ENCODE assay signal across 12 cellular contexts in genomic region chr20:3175270-3175669, GRCh38. TPM values are rescaled to one million over a fixed set of nuclear protein-coding genes. Genes with fewer than 3 reads are reported as not detected.
DNase-seq lines count a peak whose midpoint lies in the region; ATAC-seq and TF ChIP-seq lines count a peak whose summit lies in the region.
"Had no signal": no experiment of that assay in that cellular context is flagged by ENCODE, and none has a peak within 500 bp of the region (broad histone marks: within the 10 kb centered on the region; RNA-seq: fewer than 3 reads in every experiment).

No MANE protein-coding gene starts in this region.

- in situ Hi-C loops in brain microvascular endothelial cell (cut with HindIII; ENCODE audit: low pct_ligation_motif_present, low sequenced_read_pairs) = no loop called here

- no peaks in the 10 kb centered on the region for H3K79me1 ChIP-seq in neuronal stem cell (ENCODE audit: low read depth, low read length)

- H3K36me3 ChIP-seq in ES-I3 (ENCODE audit: insufficient read depth, low read length) = no peaks in the 10 kb centered on the region
- H3K36me3 ChIP-seq in neuronal stem cell (replicated peaks in 1 of 2; ENCODE audit: control insufficient read depth in 2 of 2, insufficient read depth in 2 of 2, low read length in 2 of 2) = no peaks in the 10 kb centered on the region
- no peaks in the 10 kb centered on the region for H3K36me3 ChIP-seq in brain microvascular endothelial cell (replicated peaks)
- H3K36me3 ChIP-seq: SJCRH30 had no signal

- no peak overlapping the region for H2BK5ac ChIP-seq in neuronal stem cell (ENCODE audit: low read length)

- ATAC-seq in T-helper 17 cell = no peak
- ATAC-seq in HG02884 (IDR thresholded peaks at IDR 0.05; ENCODE audit: unreplicated experiment) = no peak
- ATAC-seq in GM21423 (IDR thresholded peaks at IDR 0.05; ENCODE audit: unreplicated experiment) = no peak
- ATAC-seq: activated CD4-positive, alpha-beta T cell treated with anti-CD3 and anti-CD28 coated beads for 36 hours had no signal

- H3K27me3 ChIP-seq in neuronal stem cell (ENCODE audit: control insufficient read depth in 3 of 3, insufficient read depth in 3 of 3, low read depth in 1 of 3, low read length in 3 of 3) = no peaks in the 10 kb centered on the region
- H3K27me3 ChIP-seq in brain microvascular endothelial cell (replicated peaks) = no peaks in the 10 kb centered on the region
- H3K27me3 ChIP-seq: SJCRH30 had no signal

- peaks cover 22% of the 10 kb centered on the region for H3K27me3 Mint-ChIP-seq in T-helper 17 cell

- no peak overlapping the region for H4K8ac ChIP-seq in neuronal stem cell (ENCODE audit: low read depth, low read length)

- no peak overlapping the region for H3K23ac ChIP-seq in neuronal stem cell (ENCODE audit: low read depth, low read length, poor library complexity)

- H3K36me3 Mint-ChIP-seq in T-helper 17 cell (ENCODE audit: low read depth) = no peaks in the 10 kb centered on the region

- no peak overlapping the region for H3K4ac ChIP-seq in neuronal stem cell (ENCODE audit: low read length)

- H3K4me1 ChIP-seq in ES-I3 (ENCODE audit: insufficient read depth, low read length) = peaks cover 4% of the 10 kb centered on the region; the same call in 1 of the 2 replicates
- H3K4me1 ChIP-seq in neuronal stem cell (ENCODE audit: control insufficient read depth in 2 of 2, insufficient read depth in 1 of 2, low read depth in 1 of 2, low read length in 2 of 2) = peaks cover 11% of the 10 kb centered on the region in 2 donors

- no peaks in the 10 kb centered on the region for H3K9me3 ChIP-seq in ES-I3 (ENCODE audit: control insufficient read depth, insufficient read depth, low read length)
- no peaks in the 10 kb centered on the region for H3K9me3 ChIP-seq in T-helper 17 cell (ENCODE audit: control insufficient read depth, low read length, poor library complexity, severe bottlenecking)
- no peaks in the 10 kb centered on the region for H3K9me3 ChIP-seq in neuronal stem cell (replicated peaks in 1 of 2; ENCODE audit: control insufficient read depth in 2 of 2, insufficient read depth in 1 of 2, low read depth in 1 of 2, low read length in 2 of 2)
- H3K9me3 ChIP-seq: SJCRH30 had no signal

- no peak overlapping the region for H2BK120ac ChIP-seq in neuronal stem cell (ENCODE audit: low read depth, low read length)

- no peak overlapping the region for H2BK12ac ChIP-seq in neuronal stem cell (ENCODE audit: low read length)

- H3K4me2 ChIP-seq in neuronal stem cell (ENCODE audit: insufficient read depth, low read length, poor library complexity, severe bottlenecking) = no peak overlapping the region

- TF ChIP-seq CTCF in fibroblast of pulmonary artery (IDR thresholded peaks at IDR 0.05; ENCODE audit: low read length, missing control alignments) (no peak), brain microvascular endothelial cell (IDR thresholded peaks at IDR 0.05; ENCODE audit: low read depth, low read length, missing control alignments) (no peak)

- no peak overlapping the region for H3K27ac ChIP-seq in neuronal stem cell (replicated peaks; ENCODE audit: low read length)
- H3K27ac ChIP-seq in brain microvascular endothelial cell = no peak overlapping the region
- H3K27ac ChIP-seq: SJCRH30 had no signal

- no peak overlapping the region for H3K27ac Mint-ChIP-seq in T-helper 17 cell
- H3K27ac Mint-ChIP-seq: activated CD4-positive, alpha-beta T cell treated with anti-CD3 and anti-CD28 coated beads for 36 hours had no signal

- peaks cover 20% of the 10 kb centered on the region for H3K4me1 Mint-ChIP-seq in T-helper 17 cell

- H3K4me3 ChIP-seq in fibroblast of pulmonary artery (replicated peaks; ENCODE audit: low read depth, low read length) (peak overlapping the region; percentile 85), neuronal stem cell (ENCODE audit: low read length in 2 of 2) (peak overlapping the region in 1 of 2 donors; percentile 66), brain microvascular endothelial cell (ENCODE audit: low read depth, low read length) (no peak overlapping the region)

- H3K14ac ChIP-seq in neuronal stem cell (ENCODE audit: low read length) = no peak overlapping the region

- DNase-seq in T-helper 17 cell = no peak
- DNase-seq in fibroblast of pulmonary artery (ENCODE audit: low read depth) = no peak
- DNase-seq in neuronal stem cell (ENCODE audit: low spot score) = no peak
- no peak for DNase-seq in amygdala (lab: John Stamatoyannopoulos, UW)
- no peak for DNase-seq in brain microvascular endothelial cell
- DNase-seq: activated CD4-positive, alpha-beta T cell treated with anti-CD3 and anti-CD28 coated beads for 36 hours; activated gamma-delta T cell treated with Interleukin-2 at 50 U/mL for 16 hours; NCI-H1048; SJCRH30 had no signal

- H2BK15ac ChIP-seq in neuronal stem cell (ENCODE audit: low read length) = no peak overlapping the region

- H2AFZ ChIP-seq in neuronal stem cell (ENCODE audit: low read length) = peak overlapping the region; percentile 99

- peak overlapping the region; percentile 31 for H3K4me3 Mint-ChIP-seq in T-helper 17 cell

- no CpG with 5 or more reads among the region's 1 CpG for WGBS in neuronal stem cell (ENCODE audit: extremely low coverage in 2 of 2, insufficient read length in 2 of 2, insufficient replicate concordance in 1 of 2), 2 donors

- H2AK5ac ChIP-seq in neuronal stem cell (ENCODE audit: low read depth, low read length) = no peak overlapping the region

- peak overlapping the region; percentile 95 for H3K9ac ChIP-seq in ES-I3 (ENCODE audit: low read depth, low read length)
- H3K9ac ChIP-seq in neuronal stem cell (ENCODE audit: low read depth, low read length, poor library complexity) = no peak overlapping the region

- no peak overlapping the region for H3K18ac ChIP-seq in neuronal stem cell (ENCODE audit: low read length)

- no peak overlapping the region for H4K91ac ChIP-seq in neuronal stem cell (ENCODE audit: low read depth, low read length, poor library complexity)

RNA-seq across cellular contexts. Expression of gene LZTS3, which starts 1.9 kb away (rescaled TPM):
- total RNA-seq in T-helper 17 cell = 10 to 100 TPM; 15.7 to 19.1 TPM
- polyA plus RNA-seq in neuronal stem cell (2013, experiment 1 of 2) = 8.4 TPM
- 8.7 TPM for polyA plus RNA-seq in neuronal stem cell (2013, experiment 2 of 2)

RNA-seq across cellular contexts. Expression of gene FASTKD5, which starts 15.6 kb away (rescaled TPM):
- 10 to 100 TPM; 21.0 to 34.2 TPM for total RNA-seq in T-helper 17 cell
- 6.6 TPM for polyA plus RNA-seq in neuronal stem cell (2013, experiment 1 of 2)
- 6.4 TPM for polyA plus RNA-seq in neuronal stem cell (2013, experiment 2 of 2)

RNA-seq across cellular contexts. Expression of gene UBOX5, which starts 15.6 kb away (rescaled TPM):
- total RNA-seq in T-helper 17 cell = 1 to 10 TPM; 7.0 to 8.2 TPM
- polyA plus RNA-seq in neuronal stem cell (2013, experiment 1 of 2) = 4.5 TPM
- polyA plus RNA-seq in neuronal stem cell (2013, experiment 2 of 2) = 4.4 TPM

RNA-seq across cellular contexts. Expression of gene DDRGK1, which starts 29.2 kb away (rescaled TPM):
- 10 to 100 TPM; 43.7 to 45.6 TPM for total RNA-seq in T-helper 17 cell
- 29.3 TPM for polyA plus RNA-seq in neuronal stem cell (2013, experiment 1 of 2)
- polyA plus RNA-seq in neuronal stem cell (2013, experiment 2 of 2) = 30.0 TPM

RNA-seq across cellular contexts. Expression of gene ITPA, which starts 34.0 kb away (rescaled TPM):
- total RNA-seq in T-helper 17 cell = 10 to 100 TPM; 39.5 to 41.4 TPM
- 31.8 TPM for polyA plus RNA-seq in neuronal stem cell (2013, experiment 1 of 2)
- 32.2 TPM for polyA plus RNA-seq in neuronal stem cell (2013, experiment 2 of 2)
